In genomic region chr14:30768791-30769190, GRCh38 we compare ENCODE assay signal across 26 cellular contexts.
"Had no signal": no experiment of that assay in that cellular context is flagged by ENCODE, and none has a peak within 500 bp of the region (broad histone marks: within the 10 kb centered on the region; RNA-seq: fewer than 3 reads in every experiment).

No MANE protein-coding gene starts in this region.

- DNase-seq: colonic mucosa; cortex of kidney; dermis blood vessel endothelial cell; dorsolateral prefrontal cortex; effector CD4-positive, alpha-beta T cell; effector CD8-positive, alpha-beta T cell; effector memory CD4-positive, alpha-beta T cell; effector memory CD8-positive, alpha-beta T cell; endodermal cell; erythroblast; esophagus squamous epithelium; foreskin fibroblast; foreskin keratinocyte; foreskin melanocyte; gastrocnemius medialis; glutamatergic neuron; head of caudate nucleus; heart left ventricle; heart right ventricle had no signal

- H3K4me3 ChIP-seq: colonic mucosa, coronary artery, dorsolateral prefrontal cortex, esophagus muscularis mucosa, esophagus squamous epithelium, gastrocnemius medialis, gastroesophageal sphincter, heart left ventricle, heart right ventricle, hepatocyte had no signal

- H3K4me2 ChIP-seq: hepatocyte had no signal

- H3K4me3 Mint-ChIP-seq: dendritic cell treated with granulocyte-macrophage colony-stimulating factor and Interleukin-4, amounts not matched to agents 40 ng/mL and 50 ng/mL, for 4 days; effector memory CD8-positive, alpha-beta T cell; endodermal cell had no signal

- H3K4me1 ChIP-seq: colonic mucosa, esophagus muscularis mucosa, esophagus squamous epithelium, foreskin keratinocyte, gastrocnemius medialis, gastroesophageal sphincter, heart left ventricle, heart right ventricle had no signal

- H3K27ac Mint-ChIP-seq: dendritic cell treated with granulocyte-macrophage colony-stimulating factor and Interleukin-4, amounts not matched to agents 40 ng/mL and 50 ng/mL, for 4 days; effector memory CD8-positive, alpha-beta T cell; endodermal cell had no signal

- H3K27me3 ChIP-seq: colonic mucosa, esophagus muscularis mucosa, gastrocnemius medialis, gastroesophageal sphincter had no signal

- H3K79me2 ChIP-seq: hepatocyte had no signal

- H3K36me3 ChIP-seq: colonic mucosa, esophagus muscularis mucosa, esophagus squamous epithelium, gastrocnemius medialis, gastroesophageal sphincter, heart left ventricle, heart right ventricle had no signal

- H3K9me3 ChIP-seq: colonic mucosa, gastrocnemius medialis had no signal

- ATAC-seq: effector memory CD8-positive, alpha-beta T cell; esophagus mucosa; foreskin keratinocyte; gastrocnemius medialis; gastroesophageal sphincter; heart left ventricle; heart right ventricle had no signal

- H3K27ac ChIP-seq: colonic mucosa, coronary artery, dorsolateral prefrontal cortex, epithelial cell of prostate, esophagus muscularis mucosa, esophagus squamous epithelium, foreskin keratinocyte, gastrocnemius medialis, gastroesophageal sphincter, heart left ventricle, heart right ventricle, hepatocyte had no signal

- H2AFZ ChIP-seq: hepatocyte had no signal
